Comparison of ENCODE assay signal across 18 cellular contexts in genomic region chr5:165258188-165258855, GRCh38.
"Had no signal": no experiment of that assay in that cellular context is flagged by ENCODE, and none has a peak within 500 bp of the region (broad histone marks: within the 10 kb centered on the region; RNA-seq: fewer than 3 reads in every experiment).

No MANE protein-coding gene starts in this region.

- H3K4me3 Mint-ChIP-seq: activated B cell treated with CpG ODN at 0.5 μM for 24 hours; activated CD8-positive, alpha-beta T cell treated with anti-CD3 and anti-CD28 coated beads for 36 hours; activated naive CD8-positive, alpha-beta T cell; naive thymus-derived CD4-positive, alpha-beta T cell had no signal

- DNase-seq: activated B cell treated with CpG ODN at 0.5 μM for 24 hours; activated CD4-positive, alpha-beta T cell treated with anti-CD3 and anti-CD28 coated beads for 48 hours; activated CD8-positive, alpha-beta T cell treated with anti-CD3 and anti-CD28 coated beads for 36 hours; activated effector memory CD4-positive, alpha-beta T cell treated with anti-CD3 and anti-CD28 coated beads, Interleukin-2, amount 50 U/mL, for 16 hours; activated T-cell treated with anti-CD3 and anti-CD28 coated beads, Interleukin-2, amount 50 U/mL, for 48 hours; brain microvascular endothelial cell; cerebellar nuclear complex; effector memory CD4-positive, alpha-beta T cell; heart right ventricle; islet precursor cell; mucosa of descending colon; naive thymus-derived CD4-positive, alpha-beta T cell; stimulated activated CD4-positive, alpha-beta T cell treated with anti-CD3 and anti-CD28 coated beads, Interleukin-1b, Interleukin-23, amount 100 ng/mL, for 48 hours; stomach; T-helper 2 cell; upper lobe of right lung had no signal

- H3K27me3 Mint-ChIP-seq: activated B cell treated with CpG ODN at 0.5 μM for 24 hours; activated CD8-positive, alpha-beta T cell treated with anti-CD3 and anti-CD28 coated beads for 36 hours; activated naive CD8-positive, alpha-beta T cell; naive thymus-derived CD4-positive, alpha-beta T cell had no signal

- H3K36me3 Mint-ChIP-seq: activated naive CD8-positive, alpha-beta T cell; naive thymus-derived CD4-positive, alpha-beta T cell had no signal

- H3K27ac Mint-ChIP-seq: activated B cell treated with CpG ODN at 0.5 μM for 24 hours; activated CD8-positive, alpha-beta T cell treated with anti-CD3 and anti-CD28 coated beads for 36 hours; activated naive CD8-positive, alpha-beta T cell; naive thymus-derived CD4-positive, alpha-beta T cell had no signal

- ATAC-seq: activated CD8-positive, alpha-beta T cell treated with anti-CD3 and anti-CD28 coated beads for 36 hours; gastroesophageal sphincter; heart right ventricle; mucosa of descending colon; naive thymus-derived CD4-positive, alpha-beta T cell; upper lobe of right lung had no signal

- H3K4me1 Mint-ChIP-seq: activated B cell treated with CpG ODN at 0.5 μM for 24 hours; naive thymus-derived CD4-positive, alpha-beta T cell had no signal

- H3K9me3 Mint-ChIP-seq: activated B cell treated with CpG ODN at 0.5 μM for 24 hours; activated CD8-positive, alpha-beta T cell treated with anti-CD3 and anti-CD28 coated beads for 36 hours had no signal
